Comparison of ENCODE assay signal across 8 cellular contexts in the genomic region with DNA sequence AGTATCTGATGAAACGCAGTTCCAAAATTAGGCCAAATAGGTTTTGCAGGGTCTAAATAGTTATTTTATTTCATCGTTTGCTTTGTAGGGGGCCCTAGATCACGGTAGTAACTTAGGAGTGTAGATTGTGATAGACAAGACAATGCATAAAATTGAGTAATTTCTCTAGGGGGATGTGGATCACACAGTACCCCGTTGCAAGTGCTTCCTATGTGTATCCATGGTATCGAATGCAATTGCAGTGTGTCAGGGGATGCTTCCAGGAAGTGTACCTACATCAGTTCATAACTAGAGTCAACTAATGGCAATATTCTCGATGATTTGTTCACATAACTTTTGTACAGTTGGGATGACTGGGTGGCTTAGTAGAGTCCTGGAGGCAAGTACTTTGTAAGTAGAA. TPM values are rescaled to one million over a fixed set of nuclear protein-coding genes. Genes with fewer than 3 reads are reported as not detected.
A peak's percentile ranks its signal among the peaks of the same experiment; 100 is the strongest.
DNase-seq lines count a peak whose midpoint lies in the region; ATAC-seq and TF ChIP-seq lines count a peak whose summit lies in the region.

No MANE protein-coding gene starts in this region.

- H3K4me1 Mint-ChIP-seq in activated naive CD4-positive, alpha-beta T cell treated with anti-CD3 and anti-CD28 coated beads, Interleukin-2, amount 50 U/mL, for 24 hours = peaks cover 33% of the 10 kb centered on the region
- H3K4me1 Mint-ChIP-seq in osteocyte (ENCODE audit: unreplicated experiment) = peaks cover 24% of the 10 kb centered on the region

- H3K4me3 ChIP-seq in SK-N-MC (peak overlapping the region; percentile 93), esophagus (ENCODE audit: low read depth in 1 of 2, low read length in 2 of 2) (peak overlapping the region; percentile 76 to 96)

- peak overlapping the region; percentile 87 for H3K4me3 Mint-ChIP-seq in activated naive CD4-positive, alpha-beta T cell treated with anti-CD3 and anti-CD28 coated beads, Interleukin-2, amount 50 U/mL, for 24 hours
- peak overlapping the region; percentile 86 for H3K4me3 Mint-ChIP-seq in osteocyte (ENCODE audit: unreplicated experiment)

- H3K27me3 ChIP-seq in esophagus (ENCODE audit: control insufficient read depth in 1 of 2, insufficient read depth in 2 of 2, low read length in 2 of 2) = no peaks in the 10 kb centered on the region

- no peak for TF ChIP-seq CTCF in osteocyte (IDR thresholded peaks at IDR 0.05)

- no peak for ATAC-seq in GM21576 (IDR thresholded peaks at IDR 0.05; ENCODE audit: unreplicated experiment)
- no peak for ATAC-seq in GM18861 (IDR thresholded peaks at IDR 0.05; ENCODE audit: unreplicated experiment)

- 2 to 3% methylated on average over 6 of the region's 6 CpGs for WGBS in esophagus, 2 donors

- no peaks in the 10 kb centered on the region for H3K27me3 Mint-ChIP-seq in activated naive CD4-positive, alpha-beta T cell treated with anti-CD3 and anti-CD28 coated beads, Interleukin-2, amount 50 U/mL, for 24 hours
- no peaks in the 10 kb centered on the region for H3K27me3 Mint-ChIP-seq in osteocyte (ENCODE audit: unreplicated experiment)

- no peaks in the 10 kb centered on the region for H3K9me3 ChIP-seq in SK-N-MC (ENCODE audit: low read depth, low read length)
- no peaks in the 10 kb centered on the region for H3K9me3 ChIP-seq in esophagus (ENCODE audit: control insufficient read depth in 2 of 2, insufficient read depth in 1 of 2, low read depth in 1 of 2, low read length in 1 of 2)

- DNase-seq in activated naive CD4-positive, alpha-beta T cell treated with anti-CD3 and anti-CD28 coated beads, Interleukin-2, amount 50 U/mL, for 16 hours = no peak
- DNase-seq in SK-N-MC (ENCODE audit: low read depth, low spot score) = no peak
- DNase-seq in osteocyte (ENCODE audit: extremely low spot score, unreplicated experiment) = no peak
- DNase-seq in medulla oblongata (ENCODE audit: extremely low spot score) = no peak

- H3K9ac ChIP-seq in SK-N-MC (ENCODE audit: insufficient read length) = peak overlapping the region; percentile 92

- 0 out of 2 replicates have a peak overlapping the region, but pooled peaks have one; percentile 58 for H3K27ac ChIP-seq in SK-N-MC
- peak overlapping the region in 1 of 2 donors; percentile 85 for H3K27ac ChIP-seq in esophagus (ENCODE audit: low read depth in 2 of 2, low read length in 1 of 2)

- H3K36me3 Mint-ChIP-seq in activated naive CD4-positive, alpha-beta T cell treated with anti-CD3 and anti-CD28 coated beads, Interleukin-2, amount 50 U/mL, for 24 hours = peaks cover 7% of the 10 kb centered on the region
- peaks cover 9% of the 10 kb centered on the region for H3K36me3 Mint-ChIP-seq in osteocyte (ENCODE audit: unreplicated experiment)

- H3K4me1 ChIP-seq in esophagus (ENCODE audit: control insufficient read depth in 2 of 2, insufficient read depth in 2 of 2, low read length in 1 of 2) = no peaks in the 10 kb centered on the region

- peaks cover 34% of the 10 kb centered on the region for H3K36me3 ChIP-seq in SK-N-MC (ENCODE audit: insufficient read depth, low read length)
- peaks cover 0 to 3% of the 10 kb centered on the region in 2 donors for H3K36me3 ChIP-seq in esophagus (ENCODE audit: control insufficient read depth in 2 of 2, insufficient read depth in 2 of 2, low read length in 1 of 2)

- H3K27ac Mint-ChIP-seq in activated naive CD4-positive, alpha-beta T cell treated with anti-CD3 and anti-CD28 coated beads, Interleukin-2, amount 50 U/mL, for 24 hours = peak overlapping the region; percentile 97
- peak overlapping the region; percentile 88 for H3K27ac Mint-ChIP-seq in osteocyte (ENCODE audit: unreplicated experiment)

- no peaks in the 10 kb centered on the region for H3K9me3 Mint-ChIP-seq in activated naive CD4-positive, alpha-beta T cell treated with anti-CD3 and anti-CD28 coated beads, Interleukin-2, amount 50 U/mL, for 24 hours
- H3K9me3 Mint-ChIP-seq in osteocyte (ENCODE audit: unreplicated experiment) = no peaks in the 10 kb centered on the region

RNA-seq across cellular contexts. Expression of a gene that starts 0.9 kb away (rescaled TPM):
- 10 to 100 TPM; 33.8 to 56.9 TPM for polyA plus RNA-seq in esophagus
- 103 and 111 TPM in 2 replicates for total RNA-seq in osteocyte

RNA-seq across cellular contexts. Expression of a gene that starts 25.1 kb away (rescaled TPM):
- 10 to 100 TPM; 40.6 to 45.2 TPM for polyA plus RNA-seq in esophagus
- total RNA-seq in osteocyte = 37.6 and 42.8 TPM in 2 replicates

RNA-seq across cellular contexts. Expression of a gene that starts 27.7 kb away (rescaled TPM):
- 1 to 10 TPM; 9.8 TPM for polyA plus RNA-seq in esophagus
- total RNA-seq in osteocyte = 34.5 and 38.0 TPM in 2 replicates
